Comparison of ENCODE assay signal across 30 cellular contexts in genomic region chr14:96208739-96209138, GRCh38. TPM values are rescaled to one million over a fixed set of nuclear protein-coding genes. Genes with fewer than 3 reads are reported as not detected.
"Had no signal": no experiment of that assay in that cellular context is flagged by ENCODE, and none has a peak within 500 bp of the region (broad histone marks: within the 10 kb centered on the region; RNA-seq: fewer than 3 reads in every experiment).

No MANE protein-coding gene starts in this region.

- H3K4me3 ChIP-seq: heart right ventricle, hepatocyte, lower lobe of right lung, ovary, skin epidermis, tibial nerve, upper lobe of left lung had no signal

- H3K36me3 Mint-ChIP-seq: naive B cell; natural killer cell treated with Interleukin-12 subunit alpha and Interleukin-12 subunit beta and Interleukin-15 and Interleukin-18, amount 100 ng/mL, for 72 hours had no signal

- H3K36me3 ChIP-seq: heart right ventricle, lower lobe of right lung, ovary, upper lobe of left lung had no signal

- H3K9me3 ChIP-seq: lower lobe of right lung, ovary had no signal

- H3K4me3 Mint-ChIP-seq: mesothelial cell of epicardium; naive B cell; natural killer cell treated with Interleukin-12 subunit alpha and Interleukin-12 subunit beta and Interleukin-15 and Interleukin-18, amount 100 ng/mL, for 72 hours; stimulated activated naive CD8-positive, alpha-beta T cell treated with anti-CD3 and anti-CD28 coated beads, Interleukin-15, amount 100 ng/mL, for 72 hours had no signal

- H3K27ac Mint-ChIP-seq: mesothelial cell of epicardium; natural killer cell treated with Interleukin-12 subunit alpha and Interleukin-12 subunit beta and Interleukin-15 and Interleukin-18, amount 100 ng/mL, for 72 hours; progenitor cell of endocrine pancreas had no signal

- H3K27me3 ChIP-seq: hepatocyte, ovary, upper lobe of left lung had no signal

- H3K27ac ChIP-seq: heart right ventricle, hepatocyte, lower lobe of right lung, ovary, skin epidermis, tibial nerve, upper lobe of left lung had no signal

- DNase-seq: heart right ventricle; islet precursor cell; kidney glomerular epithelial cell; left cardiac atrium; lower lobe of right lung; mammary epithelial cell; mesendoderm; naive B cell; ovary; retina; right cardiac atrium; stimulated activated CD4-positive, alpha-beta T cell treated with anti-CD3 and anti-CD28 coated beads, Interleukin-12 subunit alpha, Interleukin-12 subunit beta, amount 100 ng/mL, for 4 hours; stimulated activated CD4-positive, alpha-beta T cell treated with anti-CD3 and anti-CD28 coated beads, Interleukin-15, amount 100 ng/mL, for 24 hours; stimulated activated CD4-positive, alpha-beta T cell treated with anti-CD3 and anti-CD28 coated beads, Interleukin-2, amount 100 ng/mL, for 24 hours; stimulated activated CD4-positive, alpha-beta T cell treated with anti-CD3 and anti-CD28 coated beads, Interleukin-4, amount 100 ng/mL, for 1 hour; stimulated activated naive CD4-positive, alpha-beta T cell treated with Interleukin-2 at 50 U/mL for 16 hours; stimulated activated naive CD8-positive, alpha-beta T cell treated with anti-CD3 and anti-CD28 coated beads, Interleukin-15, amount 100 ng/mL, for 72 hours; substantia nigra; upper lobe of left lung had no signal

- ATAC-seq: heart right ventricle; left cardiac atrium; left lobe of liver; lower lobe of right lung; right cardiac atrium; sciatic nerve; stimulated activated naive CD8-positive, alpha-beta T cell treated with anti-CD3 and anti-CD28 coated beads, Interleukin-15, amount 100 ng/mL, for 72 hours had no signal

- H3K4me2 ChIP-seq: hepatocyte had no signal

- H2AFZ ChIP-seq: hepatocyte had no signal

RNA-seq across cellular contexts. Expression of gene BDKRB2, which starts 4.1 kb away (rescaled TPM):
- total RNA-seq: natural killer cell treated with Interleukin-12 subunit alpha and Interleukin-12 subunit beta and Interleukin-15 and Interleukin-18, amount 100 ng/mL, for 72 hours had no signal
- polyA plus RNA-seq: neural cell had no signal

RNA-seq across cellular contexts. Expression of gene BDKRB1, which starts 47.3 kb away (rescaled TPM):
- total RNA-seq: left lobe of liver; liver; lower lobe of right lung; natural killer cell treated with Interleukin-12 subunit alpha and Interleukin-12 subunit beta and Interleukin-15 and Interleukin-18, amount 100 ng/mL, for 72 hours; progenitor cell of endocrine pancreas; right cardiac atrium; temporal lobe had no signal
- polyA plus RNA-seq: liver, neural cell had no signal
